Comparison of ENCODE assay signal across 7 cellular contexts in the genomic region with DNA sequence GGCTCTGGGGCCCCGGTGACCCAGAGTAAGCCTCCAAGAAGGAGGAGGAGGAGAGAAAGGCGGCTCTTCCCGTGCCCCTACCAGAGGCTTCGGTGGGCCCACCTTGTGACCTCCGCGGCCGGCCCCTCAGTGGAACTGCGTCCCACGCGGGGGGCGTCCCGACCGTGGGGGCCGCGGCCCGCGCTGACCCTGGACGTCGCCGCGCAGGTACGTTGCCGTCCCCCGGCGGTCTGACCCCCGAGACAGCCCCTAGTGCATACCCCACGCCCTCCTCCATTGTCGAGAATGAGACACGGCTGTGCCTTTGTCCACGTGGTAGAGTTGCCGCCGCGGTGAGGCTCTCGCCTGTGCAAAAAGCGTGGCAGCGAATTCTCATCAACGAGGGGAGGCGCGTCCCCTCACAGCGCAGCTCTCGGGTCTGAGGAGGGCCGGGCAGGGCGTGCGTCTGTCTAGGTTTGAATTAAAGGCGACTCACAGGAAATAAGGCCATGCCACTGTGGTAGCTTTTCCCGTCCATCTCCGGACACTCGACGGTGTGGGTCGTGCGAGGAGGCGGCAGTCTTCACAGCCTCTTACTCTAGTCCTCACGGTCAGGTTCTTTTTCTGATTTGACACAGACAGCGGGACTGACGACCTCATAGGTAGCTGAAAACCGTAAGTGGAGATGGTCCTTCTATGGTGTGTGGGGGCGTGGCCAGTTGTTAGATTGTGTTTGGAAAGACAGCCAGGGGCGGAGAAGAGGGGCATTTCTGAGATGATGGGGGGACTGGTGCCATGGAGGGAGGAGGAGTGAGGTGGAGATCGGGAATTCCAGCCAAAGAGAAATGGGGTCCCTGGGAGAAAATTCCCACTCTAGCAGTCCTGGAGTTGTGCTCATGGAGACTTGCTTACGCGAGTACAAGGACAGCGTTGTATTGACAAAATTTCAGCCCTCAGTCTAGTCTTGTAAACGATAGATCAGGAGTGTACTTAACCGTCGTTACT. TPM values are rescaled to one million over a fixed set of nuclear protein-coding genes. Genes with fewer than 3 reads are reported as not detected.
DNase-seq lines count a peak whose midpoint lies in the region; ATAC-seq and TF ChIP-seq lines count a peak whose summit lies in the region.

No MANE protein-coding gene starts in this region.

- H3K36me3 Mint-ChIP-seq in activated CD4-positive, alpha-beta T cell treated with anti-CD3 and anti-CD28 coated beads for 36 hours (ENCODE audit: low read depth): peaks cover 16% of the 10 kb centered on the region

- H3K4me3 ChIP-seq in colonic mucosa: peak overlapping the region; percentile 94
- peak overlapping the region; percentile 90 for H3K4me3 ChIP-seq in lower lobe of right lung

- DNase-seq in NCI-H2029 treated with DMSO at 0.1 percent for 48 hours (lab: John Stamatoyannopoulos, UW): peak; percentile 47
- peak; percentile 77 for DNase-seq in activated CD4-positive, alpha-beta T cell treated with anti-CD3 and anti-CD28 coated beads for 36 hours
- DNase-seq in colonic mucosa: peak; percentile 70
- DNase-seq in lower lobe of right lung: peak; percentile 70
- peak; percentile 27 for DNase-seq in stimulated activated CD8-positive, alpha-beta memory T cell treated with anti-CD3 and anti-CD28 coated beads, Interleukin-12 subunit alpha, Interleukin-12 subunit beta, amount 100 ng/mL, for 1 hour (ENCODE audit: low read depth)

- intact Hi-C loops in activated CD4-positive, alpha-beta T cell treated with anti-CD3 and anti-CD28 coated beads for 36 hours (cut with DNase I, micrococcal nuclease): loop anchor here (1.0 to 10.0 kb wide), 8 partner anchors 7 to 1641 kb away; partner anchors contain the start of genes APMAP (in 1 of the 2), CST9 (in 1 of the 2), GZF1 (in 1 of the 2) and NAPB (in 1 of the 2)
- intact Hi-C loops in colonic mucosa (cut with DNase I) (no loop called here), lower lobe of right lung (cut with DNase I) (no loop called here)

- peaks cover 8% of the 10 kb centered on the region for H3K4me1 ChIP-seq in colonic mucosa
- peaks cover 27% of the 10 kb centered on the region for H3K4me1 ChIP-seq in lower lobe of right lung

- TF ChIP-seq CTCF in colonic mucosa (IDR thresholded peaks at IDR 0.05) (no peak), lower lobe of right lung (IDR thresholded peaks at IDR 0.05) (no peak)

- H3K9me3 ChIP-seq in colonic mucosa (no peaks in the 10 kb centered on the region), lower lobe of right lung (no peaks in the 10 kb centered on the region)

- peak overlapping the region; percentile 100 for H3K27ac Mint-ChIP-seq in activated CD4-positive, alpha-beta T cell treated with anti-CD3 and anti-CD28 coated beads for 36 hours

- peaks cover 24% of the 10 kb centered on the region for H3K4me1 Mint-ChIP-seq in activated CD4-positive, alpha-beta T cell treated with anti-CD3 and anti-CD28 coated beads for 36 hours

- H3K9me3 Mint-ChIP-seq in activated CD4-positive, alpha-beta T cell treated with anti-CD3 and anti-CD28 coated beads for 36 hours (ENCODE audit: low read depth): no peaks in the 10 kb centered on the region

- no peaks in the 10 kb centered on the region for H3K27me3 Mint-ChIP-seq in activated CD4-positive, alpha-beta T cell treated with anti-CD3 and anti-CD28 coated beads for 36 hours

- POLR2A ChIA-PET in activated CD4-positive, alpha-beta T cell treated with anti-CD3 and anti-CD28 coated beads for 36 hours (lab: Charles Lee): interaction anchor here (0.8 to 2.6 kb wide), 5 partner anchors 7 to 70 kb away, joined by 3 to 15 read pairs (median 3); partner anchors contain the start of gene NAPB

- peak overlapping the region; percentile 85 for H3K4me3 Mint-ChIP-seq in activated CD4-positive, alpha-beta T cell treated with anti-CD3 and anti-CD28 coated beads for 36 hours

- ATAC-seq in GM18517 (IDR thresholded peaks at IDR 0.05; ENCODE audit: unreplicated experiment) (peak; percentile 26), HG02759 (IDR thresholded peaks at IDR 0.05; ENCODE audit: unreplicated experiment) (peak; percentile 23), lower lobe of right lung (peak; percentile 38 to 39)
- ATAC-seq in activated CD4-positive, alpha-beta T cell treated with anti-CD3 and anti-CD28 coated beads for 36 hours: peak; percentile 28

- CTCF ChIA-PET in activated CD4-positive, alpha-beta T cell treated with anti-CD3 and anti-CD28 coated beads for 36 hours (lab: Charles Lee): interaction anchor here (0.5 to 2.5 kb wide), 6 partner anchors 7 to 95 kb away, joined by 3 to 20 read pairs (median 5); partner anchors contain the start of gene GZF1

- H3K9ac ChIP-seq in colonic mucosa (ENCODE audit: low read depth in 2 of 2, low read length in 2 of 2): peak overlapping the region; percentile 90 to 98

- H3K36me3 ChIP-seq in colonic mucosa: no peaks in the 10 kb centered on the region
- peaks cover 23% of the 10 kb centered on the region for H3K36me3 ChIP-seq in lower lobe of right lung

- H3K27ac ChIP-seq in colonic mucosa (peak overlapping the region; percentile 96), lower lobe of right lung (peak overlapping the region; percentile 97)

- H3K27me3 ChIP-seq in colonic mucosa (no peaks in the 10 kb centered on the region), lower lobe of right lung (ENCODE audit: low read depth) (no peaks in the 10 kb centered on the region)

RNA-seq across cellular contexts. Expression of gene NXT1, which starts 0.6 kb away (rescaled TPM):
- total RNA-seq in activated CD4-positive, alpha-beta T cell treated with anti-CD3 and anti-CD28 coated beads for 36 hours: 10 to 100 TPM; 34.4 to 35.5 TPM
- total RNA-seq in colonic mucosa (10 to 100 TPM; 12.4 to 16.6 TPM), lower lobe of right lung (14.8 TPM)

RNA-seq across cellular contexts. Expression of gene GZF1, which starts 10.8 kb away (rescaled TPM):
- total RNA-seq in activated CD4-positive, alpha-beta T cell treated with anti-CD3 and anti-CD28 coated beads for 36 hours: 1 to 10 TPM; 6.9 to 8.9 TPM
- total RNA-seq in colonic mucosa (1 to 10 TPM; 8.5 to 9.6 TPM), lower lobe of right lung (14.8 TPM)

Comparison
In these comparisons a context has a peak if more than half of its experiments do, and no peak if none do; other contexts are left out.
1. Peak in every context shown above with its lines: DNase-seq, ATAC-seq, H3K4me3 ChIP-seq and H3K27ac ChIP-seq.
2. DNase-seq: peak in every context shown above with its lines; median percentile 77 in activated CD4-positive, alpha-beta T cell treated with anti-CD3 and anti-CD28 coated beads for 36 hours; 70 in colonic mucosa; 70 in lower lobe of right lung; 47 in NCI-H2029 treated with DMSO at 0.1 percent for 48 hours; 27 in stimulated activated CD8-positive, alpha-beta memory T cell treated with anti-CD3 and anti-CD28 coated beads, Interleukin-12 subunit alpha, Interleukin-12 subunit beta, amount 100 ng/mL, for 1 hour.
3. intact Hi-C loops: an anchor here in activated CD4-positive, alpha-beta T cell treated with anti-CD3 and anti-CD28 coated beads for 36 hours (1.0 to 10.0 kb wide); none called in colonic mucosa and lower lobe of right lung.